Comparison of ENCODE assay signal across 10 cellular contexts in genomic region chr2:96888082-96889011, GRCh38.
DNase-seq lines count a peak whose midpoint lies in the region; ATAC-seq and TF ChIP-seq lines count a peak whose summit lies in the region.
"Had no signal": no experiment of that assay in that cellular context is flagged by ENCODE, and none has a peak within 500 bp of the region (broad histone marks: within the 10 kb centered on the region; RNA-seq: fewer than 3 reads in every experiment).

No MANE protein-coding gene starts in this region.

- TF ChIP-seq CTCF in tibial artery (IDR thresholded peaks at IDR 0.05): no peak

- DNase-seq in NCI-H1694 treated with DMSO at 0.1 percent for 48 hours (lab: John Stamatoyannopoulos, UW): peak; percentile 12
- DNase-seq in NCI-H1694 (lab: John Stamatoyannopoulos, UW): no peak
- DNase-seq in amygdala (lab: John Stamatoyannopoulos, UW): peak in 48 of 56 donors; percentile 26 to 85 (median 61)
- DNase-seq in medulla oblongata (ENCODE audit: extremely low spot score): peak; percentile 85
- DNase-seq in tibial artery: peak; percentile 58 to 83
- no peak for DNase-seq in KBM-7
- DNase-seq: 8988T; activated CD8-positive, alpha-beta memory T cell treated with anti-CD3 and anti-CD28 coated beads, Interleukin-2, amount 50 U/mL, for 4 hours had no signal

- H3K9me3 ChIP-seq in tibial artery: no peaks in the 10 kb centered on the region

- H3K27me3 ChIP-seq in tibial artery: no peaks in the 10 kb centered on the region

- peak overlapping the region; percentile 72 to 79 for H3K27ac ChIP-seq in tibial artery

- peak overlapping the region in 1 of 2 donors; percentile 13 for H3K4me3 ChIP-seq in tibial artery

- ATAC-seq in GM21360 (IDR thresholded peaks at IDR 0.05; ENCODE audit: unreplicated experiment) (no peak), GM21528 (IDR thresholded peaks at IDR 0.05; ENCODE audit: low FRiP score, unreplicated experiment) (no peak)

- intact Hi-C loops in tibial artery (cut with DNase I; ENCODE audit: low total_unique reads): loop anchor here (2.0 kb wide), 1 partner anchor 18 kb away; no protein-coding TSS in a partner anchor

- in situ Hi-C loops in KBM-7 (cut with MboI; ENCODE audit: low pct_unique_long_range_greater_than_20kb, low sequenced_read_pairs): no loop called here

- H3K4me1 ChIP-seq in tibial artery: peaks cover 4 to 64% (median 52%) of the 10 kb centered on the region in 4 donors

- no peaks in the 10 kb centered on the region for H3K36me3 ChIP-seq in tibial artery

Comparison
In these comparisons a context has a peak if more than half of its experiments do, and no peak if none do; other contexts are left out.
1. DNase-seq: peak in NCI-H1694 treated with DMSO at 0.1 percent for 48 hours (single experiment), amygdala (48 of 56), medulla oblongata (single experiment) and tibial artery (2 of 2); none in NCI-H1694 (single experiment) and KBM-7 (single experiment).